ENCODE assay signal across 22 cellular contexts in the genomic region with DNA sequence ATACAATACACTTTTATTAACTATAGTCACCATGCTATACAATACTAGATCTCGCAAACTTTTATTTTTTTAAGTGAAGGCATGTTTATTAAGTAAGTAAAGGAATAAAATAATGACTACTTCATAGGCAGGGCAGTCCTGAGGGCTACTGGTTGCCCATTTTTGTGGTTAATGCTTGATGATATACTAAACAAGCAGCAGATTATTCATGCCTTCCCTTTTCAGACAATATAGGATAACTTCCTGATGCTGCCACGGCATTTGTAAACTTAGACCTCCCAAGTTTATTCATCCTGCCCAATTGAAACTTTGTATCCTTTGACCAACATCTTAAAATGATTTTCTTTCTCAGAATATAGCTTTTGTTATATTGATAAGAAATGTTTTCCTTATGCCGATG. TPM values are rescaled to one million over a fixed set of nuclear protein-coding genes. Genes with fewer than 3 reads are reported as not detected.
DNase-seq lines count a peak whose midpoint lies in the region; ATAC-seq and TF ChIP-seq lines count a peak whose summit lies in the region.
"Had no signal": no experiment of that assay in that cellular context is flagged by ENCODE, and none has a peak within 500 bp of the region (broad histone marks: within the 10 kb centered on the region; RNA-seq: fewer than 3 reads in every experiment).

No MANE protein-coding gene starts in this region.

- intact Hi-C loops in ascending aorta (cut with DNase I), result no loop called here

- peak; percentile 26 for DNase-seq in EL
- peak; percentile 4 for DNase-seq in HT1080 (ENCODE audit: low read depth)
- peak in 1 of 2 experiments; percentile 62 for DNase-seq in SJSA1 (ENCODE audit: low read depth in 1 of 2, low spot score in 2 of 2)
- peak; percentile 12 for DNase-seq in foreskin melanocyte
- DNase-seq in HuH-7.5 (ENCODE audit: low spot score), result no peak
- no peak for DNase-seq in ascending aorta (ENCODE audit: low spot score in 2 of 2)
- DNase-seq: 8988T; ACHN; AML-193; BE2C; Calu3; CD4-positive, alpha-beta T cell; COR-L47; DMS53; DMS79 treated with DMSO at 0.1 percent for 48 hours; GF-D8; GOT3; H7; HCEC 1CT had no signal

- no peaks in the 10 kb centered on the region for H3K27me3 ChIP-seq in SJSA1 (replicated peaks)
- no peaks in the 10 kb centered on the region for H3K27me3 ChIP-seq in ascending aorta
- H3K27me3 ChIP-seq: BLaER1 treated with 17β-estradiol and CSF1 and Interleukin-3, amounts not matched to agents 10 nM and 100 nM had no signal

- H3K4me1 ChIP-seq in SJSA1 (replicated peaks) (peaks cover 24% of the 10 kb centered on the region), ascending aorta (no peaks in the 10 kb centered on the region)
- H3K4me1 ChIP-seq: A549, BE2C had no signal

- no peak for ATAC-seq in GM19452 (IDR thresholded peaks at IDR 0.05; ENCODE audit: unreplicated experiment)
- ATAC-seq: A549 had no signal

- no peaks in the 10 kb centered on the region for H3K9me3 ChIP-seq in SJSA1 (replicated peaks)
- H3K9me3 ChIP-seq in ascending aorta, result no peaks in the 10 kb centered on the region
- H3K9me3 ChIP-seq: A549; BE2C; BLaER1 treated with 17β-estradiol and CSF1 and Interleukin-3, amounts not matched to agents 10 nM and 100 nM had no signal

- no peak overlapping the region for H3K4me3 ChIP-seq in SJSA1
- no peak overlapping the region for H3K4me3 ChIP-seq in ascending aorta
- H3K4me3 ChIP-seq: A549; BLaER1 treated with 17β-estradiol and CSF1 and Interleukin-3, amounts not matched to agents 10 nM and 100 nM had no signal

- H3K27ac ChIP-seq in SJSA1, result peak overlapping the region; percentile 15; the same call in 1 of the 2 replicates
- H3K27ac ChIP-seq in ascending aorta, result no peak overlapping the region
- H3K27ac ChIP-seq: A549; BLaER1 treated with 17β-estradiol and CSF1 and Interleukin-3, amounts not matched to agents 10 nM and 100 nM had no signal

- H3K36me3 ChIP-seq in SJSA1, result no peaks in the 10 kb centered on the region
- H3K36me3 ChIP-seq in ascending aorta, result no peaks in the 10 kb centered on the region
- H3K36me3 ChIP-seq: BE2C; BLaER1 treated with 17β-estradiol and CSF1 and Interleukin-3, amounts not matched to agents 10 nM and 100 nM had no signal

- TF ChIP-seq CTCF in ascending aorta (IDR thresholded peaks at IDR 0.05), result no peak

RNA-seq across cellular contexts. Expression of gene HIVEP1, which starts 24.7 kb away (rescaled TPM):
- 7.5 and 8.3 TPM in 2 replicates for total RNA-seq in HT1080 (2014; rRNA removed; shearing (Covaris generic))
- 8.3 and 8.7 TPM in 2 replicates for polyA plus RNA-seq in HT1080 (2015; cell fraction: cytosol; rRNA removed)
- polyA plus RNA-seq in HT1080 (2015; cell fraction: nucleus; rRNA removed), result 13.1 and 14.5 TPM in 2 replicates
- 15.8 and 16.3 TPM in 2 replicates for total RNA-seq in SJSA1 (2014; rRNA removed; shearing (Covaris generic))
- 31.7 TPM for total RNA-seq in ascending aorta

Comparison
In these comparisons a context has a peak if more than half of its experiments do, and no peak if none do; other contexts are left out.
1. DNase-seq: peak in EL (single experiment), HT1080 (single experiment) and foreskin melanocyte (single experiment); none in HuH-7.5 (single experiment) and ascending aorta (0 of 2).